8 cellular contexts compared by ENCODE assay signal in genomic region chr1:150293433-150294253, GRCh38. TPM values are rescaled to one million over a fixed set of nuclear protein-coding genes. Genes with fewer than 3 reads are reported as not detected.
A peak's percentile ranks its signal among the peaks of the same experiment; 100 is the strongest.
DNase-seq lines count a peak whose midpoint lies in the region; ATAC-seq, FAIRE-seq and TF ChIP-seq lines count a peak whose summit lies in the region.

Gene MRPS21 (plus strand): TSS chr1:150293861. CDS start chr1:150294367, 506 bp downstream.

- H3K27ac ChIP-seq in pancreas (peak within 1 kb of the TSS; percentile 4 to 57 (median 37)), tibial artery (peak within 1 kb of the TSS; percentile 82 to 86)

- TF ChIP-seq CTCF in GM12865 (IDR thresholded peaks at IDR 0.05; ENCODE audit: insufficient read depth, low read depth, low read length, missing control alignments) (no peak), pancreas (IDR thresholded peaks at IDR 0.05) (no peak), tibial artery (IDR thresholded peaks at IDR 0.05) (no peak)

- H3K9me3 ChIP-seq in pancreas = no peaks in the 10 kb centered on the region
- H3K9me3 ChIP-seq in tibial artery = no peaks in the 10 kb centered on the region

- H3K27me3 ChIP-seq in pancreas = no peaks in the 10 kb centered on the region
- H3K27me3 ChIP-seq in tibial artery = no peaks in the 10 kb centered on the region

- FAIRE-seq in pancreas (lab: Jason Lieb, UNC) = no peak

- 8% methylated on average over 43 of the region's 43 CpGs for WGBS in pancreas, 2 donors

- peaks cover 0 to 6% (median 0%) of the 10 kb centered on the region in 3 donors for H3K4me1 ChIP-seq in pancreas
- H3K4me1 ChIP-seq in tibial artery = peaks cover 0 to 19% (median 9%) of the 10 kb centered on the region in 4 donors

- H3K4me3 ChIP-seq in GM12865 (ENCODE audit: low read depth, low read length) = peak within 1 kb of the TSS; percentile 80
- peak within 1 kb of the TSS; percentile 31 to 67 (median 64) for H3K4me3 ChIP-seq in pancreas
- peak within 1 kb of the TSS; percentile 66 to 93 for H3K4me3 ChIP-seq in tibial artery

- intact Hi-C loops in Right ventricle myocardium superior (cut with DNase I) (no loop called here), pancreas (cut with DNase I) (no loop called here), tibial artery (cut with DNase I; ENCODE audit: low total_unique reads) (no loop called here)

- peak; percentile 93 for DNase-seq in GM12865 (ENCODE audit: low read depth)
- peak; percentile 90 for DNase-seq in NCI-H1436 (lab: John Stamatoyannopoulos, UW)
- peak; percentile 51 for DNase-seq in SW480 (ENCODE audit: low spot score)
- peak; percentile 73 for DNase-seq in activated naive CD8-positive, alpha-beta T cell treated with anti-CD3 and anti-CD28 coated beads, Interleukin-2, amount 50 U/mL, for 16 hours (ENCODE audit: low read depth, low spot score)
- DNase-seq in Right ventricle myocardium superior = peak; percentile 92
- peak; percentile 84 to 93 (median 86) for DNase-seq in pancreas
- DNase-seq in tibial artery = peak; percentile 91 to 93

- peak; percentile 98 for ATAC-seq in HG02798 (IDR thresholded peaks at IDR 0.05; ENCODE audit: poor library complexity, unreplicated experiment)
- ATAC-seq in Right ventricle myocardium superior (ENCODE audit: poor library complexity) = peak; percentile 98
- peak; percentile 99 to 100 (median 100) for ATAC-seq in pancreas

- H3K36me3 ChIP-seq in pancreas (no peaks in the 10 kb centered on the region), tibial artery (peaks cover 10 to 29% (median 14%) of the 10 kb centered on the region in 3 donors)

RNA-seq across cellular contexts. Expression of gene MRPS21, which starts in this region (rescaled TPM):
- total RNA-seq in Right ventricle myocardium superior (71.2 TPM), pancreas (10 to 100 TPM; 19.6 to 29.1 (median 25.5) TPM)
- 10 to 100 TPM; 66.8 to 70.0 TPM for polyA plus RNA-seq in pancreas

Comparison
In these comparisons a context has a peak if more than half of its experiments do, and no peak if none do; other contexts are left out.
1. Peak in every context shown above with its lines: DNase-seq, ATAC-seq, H3K4me3 ChIP-seq and H3K27ac ChIP-seq.